In genomic region chr13:32047796-32048195, GRCh38 we compare ENCODE assay signal across 1 cellular context.
TF ChIP-seq lines count a peak whose summit lies in the region.

No MANE protein-coding gene starts in this region.

TF ChIP-seq in IMR-90, 13 proteins besides CTCF, POLR2A, EP300 and RAD21 (continued from another document):
- TF ChIP-seq RCOR1 (IDR thresholded peaks at IDR 0.05; ENCODE audit: insufficient replicate concordance, low read length) = no peak
- TF ChIP-seq MXI1 (IDR thresholded peaks at IDR 0.05; ENCODE audit: borderline replicate concordance, low read depth, low read length) = no peak
- TF ChIP-seq MAFK (IDR thresholded peaks at IDR 0.05; ENCODE audit: low read depth, low read length) = no peak
